Comparison of ENCODE assay signal across 23 cellular contexts in the genomic region with DNA sequence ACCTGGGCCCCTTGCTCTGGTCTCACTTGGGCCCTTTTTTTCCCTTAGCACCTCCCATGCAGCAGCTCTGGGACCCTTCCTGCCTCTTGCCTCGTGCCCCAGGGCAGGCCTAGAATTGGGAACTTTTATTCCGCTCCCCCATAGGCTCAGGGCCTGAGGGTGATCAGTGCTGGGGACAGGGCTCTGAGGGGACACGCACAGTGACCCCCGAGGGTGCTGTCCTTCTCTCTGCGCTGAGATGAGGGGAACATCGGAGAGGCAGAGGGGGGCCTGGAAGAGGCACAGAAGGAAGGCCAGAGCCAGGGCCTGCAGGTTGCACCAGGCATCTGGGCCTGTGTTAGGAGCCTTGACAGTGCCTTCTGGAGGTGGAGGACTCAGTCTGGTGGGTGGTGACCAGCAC. TPM values are rescaled to one million over a fixed set of nuclear protein-coding genes. Genes with fewer than 3 reads are reported as not detected.
DNase-seq lines count a peak whose midpoint lies in the region; ATAC-seq and TF ChIP-seq lines count a peak whose summit lies in the region.
"Had no signal": no experiment of that assay in that cellular context is flagged by ENCODE, and none has a peak within 500 bp of the region (broad histone marks: within the 10 kb centered on the region; RNA-seq: fewer than 3 reads in every experiment).

No MANE protein-coding gene starts in this region.

- ATAC-seq in activated T-helper 17 cell treated with anti-CD3 and anti-CD28 coated beads, Interleukin-2, amount 50 U/mL, for 72 hours (replicated peaks): no peak
- ATAC-seq in mucosa of descending colon: no peak
- no peak for ATAC-seq in stimulated activated memory B cell treated with anti-CD40 and anti-IgM and Interleukin-4, amounts not matched to agents 10 μg/mL and 1 μg/mL and 100 μg/mL, for 72 hours
- ATAC-seq in left lobe of liver: no peak
- ATAC-seq in GM18909 (IDR thresholded peaks at IDR 0.05; ENCODE audit: poor library complexity, unreplicated experiment): no peak
- ATAC-seq: CD8-positive, alpha-beta T cell; PC-3 had no signal

- H3K4me1 Mint-ChIP-seq in Calu3 (ENCODE audit: low read depth, unreplicated experiment): peaks cover 49% of the 10 kb centered on the region
- H3K4me1 Mint-ChIP-seq in activated T-helper 17 cell treated with anti-CD3 and anti-CD28 coated beads, Interleukin-2, amount 50 U/mL, for 72 hours: no peaks in the 10 kb centered on the region
- peaks cover 58% of the 10 kb centered on the region for H3K4me1 Mint-ChIP-seq in stimulated activated memory B cell treated with anti-CD40 and anti-IgM and Interleukin-4, amounts not matched to agents 10 μg/mL and 1 μg/mL and 100 μg/mL, for 72 hours

- BruUV-seq in Calu3 (replicated peaks; lab: Mats Ljungman, UMichigan): no TSS peak

- CTCF ChIA-PET in Calu3 (lab: Charles Lee): no interaction called here

- H3K4me3 Mint-ChIP-seq in Calu3 (ENCODE audit: low read depth, unreplicated experiment): no peak overlapping the region
- no peak overlapping the region for H3K4me3 Mint-ChIP-seq in activated T-helper 17 cell treated with anti-CD3 and anti-CD28 coated beads, Interleukin-2, amount 50 U/mL, for 72 hours
- H3K4me3 Mint-ChIP-seq in stimulated activated memory B cell treated with anti-CD40 and anti-IgM and Interleukin-4, amounts not matched to agents 10 μg/mL and 1 μg/mL and 100 μg/mL, for 72 hours: no peak overlapping the region
- H3K4me3 Mint-ChIP-seq: CD8-positive, alpha-beta T cell had no signal

- H3K9me3 ChIP-seq in mucosa of descending colon: no peaks in the 10 kb centered on the region
- H3K9me3 ChIP-seq: SJCRH30 had no signal

- peaks cover 62% of the 10 kb centered on the region for H3K36me3 Mint-ChIP-seq in Calu3 (ENCODE audit: insufficient read depth, unreplicated experiment)
- peaks cover 68% of the 10 kb centered on the region for H3K36me3 Mint-ChIP-seq in activated T-helper 17 cell treated with anti-CD3 and anti-CD28 coated beads, Interleukin-2, amount 50 U/mL, for 72 hours (ENCODE audit: low read depth)
- H3K36me3 Mint-ChIP-seq in stimulated activated memory B cell treated with anti-CD40 and anti-IgM and Interleukin-4, amounts not matched to agents 10 μg/mL and 1 μg/mL and 100 μg/mL, for 72 hours: peaks cover 58% of the 10 kb centered on the region

- intact Hi-C loops in Calu3 (cut with micrococcal nuclease; ENCODE audit: unreplicated experiment) (loop anchor here (10.0 kb wide), 1 partner anchor 119 kb away; no protein-coding TSS in a partner anchor), mucosa of descending colon (cut with DNase I, micrococcal nuclease) (no loop called here)

- no peaks in the 10 kb centered on the region for H3K27me3 Mint-ChIP-seq in Calu3 (ENCODE audit: unreplicated experiment)
- no peaks in the 10 kb centered on the region for H3K27me3 Mint-ChIP-seq in activated T-helper 17 cell treated with anti-CD3 and anti-CD28 coated beads, Interleukin-2, amount 50 U/mL, for 72 hours
- H3K27me3 Mint-ChIP-seq in stimulated activated memory B cell treated with anti-CD40 and anti-IgM and Interleukin-4, amounts not matched to agents 10 μg/mL and 1 μg/mL and 100 μg/mL, for 72 hours: no peaks in the 10 kb centered on the region

- H3K4me3 ChIP-seq in mucosa of descending colon: no peak overlapping the region
- H3K4me3 ChIP-seq: GM23248, SJCRH30 had no signal

- TF ChIP-seq CTCF in Calu3 (IDR thresholded peaks at IDR 0.05; ENCODE audit: unreplicated experiment) (no peak), mucosa of descending colon (IDR thresholded peaks at IDR 0.05) (no peak)

- H3K27ac Mint-ChIP-seq in Calu3 (ENCODE audit: unreplicated experiment): peak overlapping the region; percentile 21
- peak overlapping the region; percentile 19 for H3K27ac Mint-ChIP-seq in activated T-helper 17 cell treated with anti-CD3 and anti-CD28 coated beads, Interleukin-2, amount 50 U/mL, for 72 hours
- H3K27ac Mint-ChIP-seq in stimulated activated memory B cell treated with anti-CD40 and anti-IgM and Interleukin-4, amounts not matched to agents 10 μg/mL and 1 μg/mL and 100 μg/mL, for 72 hours: peak overlapping the region; percentile 31
- H3K27ac Mint-ChIP-seq: CD8-positive, alpha-beta T cell had no signal

- H3K36me3 ChIP-seq in mucosa of descending colon (ENCODE audit: low read depth): no peaks in the 10 kb centered on the region

- peaks cover 75% of the 10 kb centered on the region for H3K4me1 ChIP-seq in mucosa of descending colon (ENCODE audit: low read depth)

- no peaks in the 10 kb centered on the region for H3K9me3 Mint-ChIP-seq in Calu3 (ENCODE audit: low read depth, unreplicated experiment)
- no peaks in the 10 kb centered on the region for H3K9me3 Mint-ChIP-seq in activated T-helper 17 cell treated with anti-CD3 and anti-CD28 coated beads, Interleukin-2, amount 50 U/mL, for 72 hours
- H3K9me3 Mint-ChIP-seq in stimulated activated memory B cell treated with anti-CD40 and anti-IgM and Interleukin-4, amounts not matched to agents 10 μg/mL and 1 μg/mL and 100 μg/mL, for 72 hours: no peaks in the 10 kb centered on the region
- H3K9me3 Mint-ChIP-seq: CD8-positive, alpha-beta T cell had no signal

- DNase-seq in Calu3 (no peak), mucosa of descending colon (peak in 2 of 3 donors; percentile 26 to 29), left lobe of liver (ENCODE audit: low spot score) (no peak), HCEC 1CT (no peak), hepatic stellate cell (ENCODE audit: low spot score) (no peak)
- DNase-seq: C1 segment of cervical spinal cord; CD8-positive, alpha-beta T cell; DMS79 treated with DMSO at 0.1 percent for 48 hours; GF-D8; GM23248; H7; NCI-H1092 treated with DMSO at 0.1 percent for 48 hours; NCI-H1436; NCI-H187 treated with DMSO at 0.1 percent for 48 hours; NCI-H2171 treated with DMSO at 0.1 percent for 48 hours; NCI-H524 treated with DMSO at 0.1 percent for 48 hours; NCI-H774; NK-92 treated with Interleukin-12 subunit alpha and Interleukin-12 subunit beta, amount 100 ng/mL, for 24 hours; PC-3; SJCRH30 had no signal

RNA-seq across cellular contexts. Expression of gene EPN1, which starts 10.8 kb away (rescaled TPM):
- total RNA-seq in Calu3 (2022) (162 and 180 TPM in 2 replicates), mucosa of descending colon (100 to 1,000 TPM; 156 to 251 (median 192) TPM), left lobe of liver (148 TPM)
- total RNA-seq in activated T-helper 17 cell treated with anti-CD3 and anti-CD28 coated beads, Interleukin-2, amount 50 U/mL, for 72 hours: 10 to 100 TPM; 29.2 to 45.1 TPM

RNA-seq across cellular contexts. Expression of gene U2AF2, which starts 30.9 kb away (rescaled TPM):
- 286 and 309 TPM in 2 replicates for total RNA-seq in Calu3 (2022)
- total RNA-seq in activated T-helper 17 cell treated with anti-CD3 and anti-CD28 coated beads, Interleukin-2, amount 50 U/mL, for 72 hours: 100 to 1,000 TPM; 254 to 333 TPM
- total RNA-seq in mucosa of descending colon: 100 to 1,000 TPM; 162 to 194 (median 163) TPM
- 61.7 TPM for total RNA-seq in left lobe of liver

RNA-seq across cellular contexts. Expression of gene CCDC106, which starts 37.8 kb away (rescaled TPM):
- total RNA-seq in Calu3 (2022) (12.7 and 18.3 TPM in 2 replicates), mucosa of descending colon (10 to 100 TPM in 1 of 3 donors, 1 to 10 TPM in 2; 5.5 to 14.8 (median 6.3) TPM), left lobe of liver (13.5 TPM)
- 1 to 10 TPM; 2.4 to 2.6 TPM for total RNA-seq in activated T-helper 17 cell treated with anti-CD3 and anti-CD28 coated beads, Interleukin-2, amount 50 U/mL, for 72 hours

RNA-seq across cellular contexts. Expression of gene ZNF581, which starts 42.3 kb away (rescaled TPM):
- 33.0 and 33.1 TPM in 2 replicates for total RNA-seq in Calu3 (2022)
- total RNA-seq in activated T-helper 17 cell treated with anti-CD3 and anti-CD28 coated beads, Interleukin-2, amount 50 U/mL, for 72 hours: 10 to 100 TPM; 26.4 to 35.6 TPM
- 10 to 100 TPM; 15.2 to 22.5 (median 20.1) TPM for total RNA-seq in mucosa of descending colon
- 6.1 TPM for total RNA-seq in left lobe of liver

RNA-seq across cellular contexts. Expression of gene ZNF580, which starts 45.0 kb away (rescaled TPM):
- total RNA-seq in Calu3 (2022): 35.6 TPM in 2 replicates
- total RNA-seq in activated T-helper 17 cell treated with anti-CD3 and anti-CD28 coated beads, Interleukin-2, amount 50 U/mL, for 72 hours: 10 to 100 TPM; 21.9 to 22.2 TPM
- total RNA-seq in mucosa of descending colon: 10 to 100 TPM; 29.6 to 46.0 (median 31.6) TPM
- 7.5 TPM for total RNA-seq in left lobe of liver

Comparison
In these comparisons a context has a peak if more than half of its experiments do, and no peak if none do; other contexts are left out.
1. DNase-seq: peak in mucosa of descending colon (2 of 3); none in Calu3 (single experiment), left lobe of liver (single experiment), HCEC 1CT (single experiment) and hepatic stellate cell (single experiment).
2. Peak in every context shown above with its lines, with median percentiles within 50 percentile points of each other: H3K27ac Mint-ChIP-seq.